ENCODE assay signal across 19 cellular contexts in the genomic region with DNA sequence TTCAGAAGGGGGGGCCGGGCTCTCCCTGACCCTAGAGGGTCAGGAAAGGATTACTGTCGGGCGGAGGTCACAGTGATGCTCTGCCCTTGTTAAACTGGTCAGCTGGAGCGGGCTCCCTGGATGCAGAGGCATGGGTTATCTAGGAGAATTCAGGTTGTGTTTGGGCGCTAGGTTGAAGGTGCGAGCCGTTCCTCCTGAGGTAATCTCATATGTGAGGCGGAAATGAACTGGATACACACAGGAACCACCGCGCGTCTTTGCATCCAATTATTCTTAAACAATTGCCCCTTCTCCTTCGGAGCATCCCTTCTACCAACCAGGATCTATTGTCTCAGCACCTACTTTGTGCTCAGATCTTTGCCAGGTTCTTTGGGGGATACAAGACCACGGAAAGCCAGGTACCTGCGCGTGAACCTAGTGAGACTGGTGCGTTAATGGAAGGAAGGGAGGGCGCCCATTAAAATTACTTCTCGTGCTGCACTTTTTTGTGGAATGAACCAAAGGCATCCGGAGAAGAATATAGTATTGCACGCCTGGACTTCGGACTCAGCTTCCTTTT. TPM values are rescaled to one million over a fixed set of nuclear protein-coding genes. Genes with fewer than 3 reads are reported as not detected.
A peak's percentile ranks its signal among the peaks of the same experiment; 100 is the strongest.
DNase-seq lines count a peak whose midpoint lies in the region; ATAC-seq, FAIRE-seq and TF ChIP-seq lines count a peak whose summit lies in the region.
"Had no signal": no experiment of that assay in that cellular context is flagged by ENCODE, and none has a peak within 500 bp of the region (broad histone marks: within the 10 kb centered on the region; RNA-seq: fewer than 3 reads in every experiment).

No MANE protein-coding gene starts in this region.

- peak overlapping the region; percentile 68 for H3K4me3 Mint-ChIP-seq in activated naive CD8-positive, alpha-beta T cell
- no peak overlapping the region for H3K4me3 Mint-ChIP-seq in activated naive CD8-positive, alpha-beta T cell treated with anti-CD3 and anti-CD28 coated beads, Interleukin-2, amount 50 U/mL, for 24 hours
- peak overlapping the region; percentile 49 for H3K4me3 Mint-ChIP-seq in central memory CD8-positive, alpha-beta T cell
- H3K4me3 Mint-ChIP-seq in naive thymus-derived CD4-positive, alpha-beta T cell, result peak overlapping the region in 9 of 10 donors; percentile 61 to 79 (median 70)
- H3K4me3 Mint-ChIP-seq: neural crest cell had no signal

- H4K20me1 ChIP-seq in HepG2 (ENCODE audit: insufficient read depth, low read length), result no peaks in the 10 kb centered on the region

- H3K4me2 ChIP-seq in HepG2 (ENCODE audit: low read depth, low read length), result no peak overlapping the region

- H3K36me3 Mint-ChIP-seq in activated naive CD8-positive, alpha-beta T cell, result peaks cover 3% of the 10 kb centered on the region
- H3K36me3 Mint-ChIP-seq in activated naive CD8-positive, alpha-beta T cell treated with anti-CD3 and anti-CD28 coated beads, Interleukin-2, amount 50 U/mL, for 24 hours (ENCODE audit: low read depth), result peaks cover 12% of the 10 kb centered on the region
- H3K36me3 Mint-ChIP-seq in central memory CD8-positive, alpha-beta T cell (ENCODE audit: insufficient read depth), result no peaks in the 10 kb centered on the region
- peaks cover 0 to 12% (median 4%) of the 10 kb centered on the region in 5 donors for H3K36me3 Mint-ChIP-seq in naive thymus-derived CD4-positive, alpha-beta T cell

- DNase-seq in activated naive CD8-positive, alpha-beta T cell treated with anti-CD3 and anti-CD28 coated beads, Interleukin-2, amount 50 U/mL, for 24 hours, result no peak
- DNase-seq in central memory CD8-positive, alpha-beta T cell (ENCODE audit: low spot score in 2 of 2), result no peak
- DNase-seq in naive thymus-derived CD4-positive, alpha-beta T cell, result no peak
- DNase-seq in testis (no peak), HepG2 (ENCODE audit: low spot score) (no peak), GM19238 (ENCODE audit: insufficient read length, low spot score) (no peak), NCI-H146 treated with DMSO at 0.1 percent for 48 hours (lab: John Stamatoyannopoulos, UW; ENCODE audit: unreplicated experiment) (no peak)
- DNase-seq: activated effector memory CD4-positive, alpha-beta T cell treated with anti-CD3 and anti-CD28 coated beads, Interleukin-2, amount 50 U/mL, for 16 hours; DND-41; foreskin melanocyte; IMR-90; MM.1S; NCI-H187; NCI-H446 treated with DMSO at 0.1 percent for 48 hours; WERI-Rb-1 had no signal

- CTCF ChIA-PET in naive thymus-derived CD4-positive, alpha-beta T cell (lab: Charles Lee), result interaction anchor here (1.1 kb wide), 1 partner anchor 80 kb away, joined by 3 read pairs; no protein-coding TSS in a partner anchor
- CTCF ChIA-PET in HepG2 (lab: Yijun Ruan, JAX; ENCODE audit: low intra/inter-chr PET ratio, low total read pairs), result no interaction called here

- no peak for TF ChIP-seq RAD21 in HepG2 (CRISPR knock-in tag; IDR thresholded peaks at IDR 0.05)

- no TSS peak for BruUV-seq in HepG2 (replicated peaks; lab: Mats Ljungman, UMichigan)

- TF ChIP-seq EP300 in HepG2 (IDR thresholded peaks at IDR 0.05; ENCODE audit: low read depth in 2 of 2, low read length in 2 of 2) (no peak), HepG2 (CRISPR knock-in tag; IDR thresholded peaks at IDR 0.05; ENCODE audit: borderline replicate concordance) (no peak)

- peak overlapping the region; percentile 39 for H3K4me3 ChIP-seq in naive thymus-derived CD4-positive, alpha-beta T cell (ENCODE audit: low read length)
- peak overlapping the region; percentile 36 to 42 for H3K4me3 ChIP-seq in testis
- no peak overlapping the region for H3K4me3 ChIP-seq in HepG2 (replicated peaks in 1 of 3; ENCODE audit: insufficient read depth in 1 of 3, low read depth in 2 of 3, low read length in 3 of 3)

- WGBS in testis, 2 donors, result 54 to 61% methylated on average over 21 of the region's 21 CpGs
- 19% methylated on average over 16 of the region's 21 CpGs for WGBS in HepG2 (ENCODE audit: low lambda C conversion rate)

- POLR2A ChIA-PET in naive thymus-derived CD4-positive, alpha-beta T cell (lab: Charles Lee), result no interaction called here
- POLR2A ChIA-PET in HepG2 (lab: Yijun Ruan, JAX), result no interaction called here

- ATAC-seq in activated naive CD8-positive, alpha-beta T cell treated with anti-CD3 and anti-CD28 coated beads, Interleukin-2, amount 50 U/mL, for 24 hours, result no peak
- no peak for ATAC-seq in central memory CD8-positive, alpha-beta T cell (replicated peaks; ENCODE audit: extremely low read depth, poor library complexity, severe bottlenecking)
- ATAC-seq in naive thymus-derived CD4-positive, alpha-beta T cell, result no peak
- ATAC-seq in HepG2, result no peak

- no peaks in the 10 kb centered on the region for H3K36me3 ChIP-seq in naive thymus-derived CD4-positive, alpha-beta T cell (ENCODE audit: control insufficient read depth in 2 of 3, insufficient read depth in 3 of 3, low read length in 3 of 3)
- H3K36me3 ChIP-seq in testis (ENCODE audit: low read depth, missing control alignments) (no peaks in the 10 kb centered on the region), HepG2 (replicated peaks in 1 of 2; ENCODE audit: control insufficient read depth in 1 of 2, insufficient read depth in 2 of 2, low read length in 2 of 2) (no peaks in the 10 kb centered on the region)
- H3K36me3 ChIP-seq: WERI-Rb-1 had no signal

- no peak overlapping the region for H3K9ac ChIP-seq in HepG2 (ENCODE audit: insufficient read depth, low read depth, low read length)

- no peak overlapping the region for H3K27ac Mint-ChIP-seq in activated naive CD8-positive, alpha-beta T cell
- H3K27ac Mint-ChIP-seq in activated naive CD8-positive, alpha-beta T cell treated with anti-CD3 and anti-CD28 coated beads, Interleukin-2, amount 50 U/mL, for 24 hours, result no peak overlapping the region
- no peak overlapping the region for H3K27ac Mint-ChIP-seq in central memory CD8-positive, alpha-beta T cell (ENCODE audit: low read depth)
- H3K27ac Mint-ChIP-seq in naive thymus-derived CD4-positive, alpha-beta T cell, result peak overlapping the region in 1 of 9 donors; percentile 19

- peaks cover 19% of the 10 kb centered on the region for H3K4me1 Mint-ChIP-seq in activated naive CD8-positive, alpha-beta T cell (ENCODE audit: low read depth)
- peaks cover 15% of the 10 kb centered on the region for H3K4me1 Mint-ChIP-seq in activated naive CD8-positive, alpha-beta T cell treated with anti-CD3 and anti-CD28 coated beads, Interleukin-2, amount 50 U/mL, for 24 hours
- no peaks in the 10 kb centered on the region for H3K4me1 Mint-ChIP-seq in central memory CD8-positive, alpha-beta T cell
- H3K4me1 Mint-ChIP-seq in naive thymus-derived CD4-positive, alpha-beta T cell, result peaks cover 0 to 31% (median 22%) of the 10 kb centered on the region in 7 donors

- FAIRE-seq in HepG2 (lab: Jason Lieb, UNC), result no peak
- FAIRE-seq: endothelial cell of umbilical vein had no signal

- no peak for TF ChIP-seq POLR2A in testis (IDR thresholded peaks at IDR 0.05)
- no peak for TF ChIP-seq POLR2A in HepG2 (IDR thresholded peaks at IDR 0.05; ENCODE audit: insufficient read depth in 1 of 2, low read depth in 2 of 2, low read length in 2 of 2)

- TF ChIP-seq CTCF in testis (IDR thresholded peaks at IDR 0.05) (no peak), HepG2 (CRISPR knock-in tag; IDR thresholded peaks at IDR 0.05) (no peak)

- peaks cover 0 to 18% of the 10 kb centered on the region in 2 donors for H3K27me3 ChIP-seq in naive thymus-derived CD4-positive, alpha-beta T cell (ENCODE audit: control insufficient read depth in 2 of 2, insufficient read depth in 2 of 2, low read length in 2 of 2)
- H3K27me3 ChIP-seq in testis (no peaks in the 10 kb centered on the region), HepG2 (ENCODE audit: control insufficient read depth in 1 of 2, insufficient read depth in 2 of 2, low read length in 2 of 2) (peaks cover 0 to 22% of the 10 kb centered on the region in 2 experiments; a peak in 3 of 5 replicates)

- no peaks in the 10 kb centered on the region for H3K9me3 Mint-ChIP-seq in activated naive CD8-positive, alpha-beta T cell (ENCODE audit: low read depth)
- H3K9me3 Mint-ChIP-seq in activated naive CD8-positive, alpha-beta T cell treated with anti-CD3 and anti-CD28 coated beads, Interleukin-2, amount 50 U/mL, for 24 hours, result peaks cover 3% of the 10 kb centered on the region
- H3K9me3 Mint-ChIP-seq in central memory CD8-positive, alpha-beta T cell, result no peaks in the 10 kb centered on the region
- H3K9me3 Mint-ChIP-seq in naive thymus-derived CD4-positive, alpha-beta T cell, result peaks cover 0 to 13% (median 5%) of the 10 kb centered on the region in 11 donors
- H3K9me3 Mint-ChIP-seq: neural crest cell had no signal

- peaks cover 0 to 8% of the 10 kb centered on the region in 2 donors for H3K4me1 ChIP-seq in naive thymus-derived CD4-positive, alpha-beta T cell (ENCODE audit: control insufficient read depth in 2 of 2, insufficient read depth in 2 of 2, low read length in 2 of 2)
- H3K4me1 ChIP-seq in testis (no peaks in the 10 kb centered on the region), HepG2 (ENCODE audit: insufficient read depth, low read length) (no peaks in the 10 kb centered on the region)

- H3K27ac ChIP-seq in naive thymus-derived CD4-positive, alpha-beta T cell (ENCODE audit: low read depth, low read length), result no peak overlapping the region
- no peak overlapping the region for H3K27ac ChIP-seq in testis
- H3K27ac ChIP-seq in HepG2 (ENCODE audit: extremely low read length, insufficient read depth, low read length), result no peak overlapping the region
- H3K27ac ChIP-seq: WERI-Rb-1 had no signal

- in situ Hi-C loops in HepG2 (cut with HindIII; ENCODE audit: extremely low pct_ligation_motif_present, low pct_unique_long_range_greater_than_20kb), result loop anchor here (10.0 kb wide), 1 partner anchor 653 kb away; no protein-coding TSS in a partner anchor

- no peaks in the 10 kb centered on the region for H3K79me2 ChIP-seq in HepG2 (ENCODE audit: insufficient read depth, low read length)

- H2AFZ ChIP-seq in HepG2 (ENCODE audit: low read length), result no peak overlapping the region

- intact Hi-C loops in naive thymus-derived CD4-positive, alpha-beta T cell (cut with micrococcal nuclease), result loop anchor here in 1 of 2 donors (10.0 kb wide), 1 partner anchor 813 kb away; no protein-coding TSS in a partner anchor
- intact Hi-C loops in testis (cut with DNase I; ENCODE audit: low total_unique reads), result loop anchor here (10.0 kb wide), 1 partner anchor 663 kb away; no protein-coding TSS in a partner anchor
- intact Hi-C loops in HepG2 (cut with micrococcal nuclease; ENCODE audit: unreplicated experiment), result no loop called here

- H3K9me3 ChIP-seq in naive thymus-derived CD4-positive, alpha-beta T cell (ENCODE audit: control insufficient read depth in 2 of 3, low read length in 3 of 3), result no peaks in the 10 kb centered on the region
- H3K9me3 ChIP-seq in testis (no peaks in the 10 kb centered on the region), HepG2 (ENCODE audit: low read length) (no peaks in the 10 kb centered on the region)

- peaks cover 49% of the 10 kb centered on the region for H3K27me3 Mint-ChIP-seq in activated naive CD8-positive, alpha-beta T cell
- H3K27me3 Mint-ChIP-seq in activated naive CD8-positive, alpha-beta T cell treated with anti-CD3 and anti-CD28 coated beads, Interleukin-2, amount 50 U/mL, for 24 hours, result peaks cover 78% of the 10 kb centered on the region
- H3K27me3 Mint-ChIP-seq in central memory CD8-positive, alpha-beta T cell, result peaks cover 71% of the 10 kb centered on the region
- H3K27me3 Mint-ChIP-seq in naive thymus-derived CD4-positive, alpha-beta T cell, result peaks cover 89 to 94% (median 90%) of the 10 kb centered on the region in 5 donors

RNA-seq across cellular contexts. Expression of gene HAND2, which starts 28.4 kb away (rescaled TPM):
- total RNA-seq in naive thymus-derived CD4-positive, alpha-beta T cell, result not detected
- polyA plus RNA-seq in naive thymus-derived CD4-positive, alpha-beta T cell, result not detected
- total RNA-seq in testis (10 to 100 TPM in 1 of 2 donors, 1 to 10 TPM in 1; 9.4 to 12.3 TPM), HepG2 (2016; rRNA removed; fragmentation: Illumina TruSeq; extraction: Trizol) (not detected in 2 replicates)
- polyA plus RNA-seq in testis (ENCODE audit: insufficient read depth, low read depth, low replicate concordance) (3.5 TPM), HepG2 (2011; rRNA removed) (not detected in 2 replicates)
- total RNA-seq in HepG2 (2016; cell fraction: cytosol; rRNA removed; fragmentation: Illumina TruSeq; extraction: Trizol; ENCODE audit: low read depth), result not detected in 2 replicates
- total RNA-seq in HepG2 (2016; cell fraction: insoluble cytoplasmic fraction; rRNA removed; fragmentation: Illumina TruSeq; extraction: Trizol), result not detected in 2 replicates
- total RNA-seq in HepG2 (2016; cell fraction: membrane; rRNA removed; fragmentation: Illumina TruSeq; extraction: Trizol), result not detected in 2 replicates
- total RNA-seq in HepG2 (2016; cell fraction: nucleus; rRNA removed; fragmentation: Illumina TruSeq; extraction: Trizol), result not detected in 2 replicates
- not detected in 2 replicates for polyA plus RNA-seq in HepG2 (2011; cell fraction: cytosol; rRNA removed)
- not detected in 2 replicates for polyA plus RNA-seq in HepG2 (2011; cell fraction: nucleus; rRNA removed)
- polyA plus RNA-seq in HepG2 (2012), result not detected in 2 replicates
- not detected in 2 replicates for polyA plus RNA-seq in HepG2 (2016; cell fraction: cytosol; fragmentation: Illumina TruSeq; extraction: Trizol; ENCODE audit: low read depth)
- polyA plus RNA-seq in HepG2 (2016; cell fraction: insoluble cytoplasmic fraction; fragmentation: Illumina TruSeq; extraction: Trizol; ENCODE audit: low read depth), result not detected in 2 replicates
- polyA plus RNA-seq in HepG2 (2016; cell fraction: membrane; fragmentation: Illumina TruSeq; extraction: Trizol; ENCODE audit: low read depth), result not detected in 2 replicates
- not detected in 2 replicates for polyA plus RNA-seq in HepG2 (2016; cell fraction: nucleus; fragmentation: Illumina TruSeq; extraction: Trizol; ENCODE audit: insufficient read depth, low read depth)
- not detected in 2 replicates for polyA minus RNA-seq in HepG2 (2011; rRNA and poly(A)+ RNA removed; ENCODE audit: low replicate concordance)
- polyA minus RNA-seq in HepG2 (2011; cell fraction: cytosol; rRNA and poly(A)+ RNA removed), result not detected in 2 replicates
- polyA minus RNA-seq in HepG2 (2011; cell fraction: nucleus; rRNA and poly(A)+ RNA removed), result not detected in 2 replicates
- total RNA-seq: activated CD8-positive, alpha-beta memory T cell treated with anti-CD3 and anti-CD28 coated beads for 36 hours; endothelial cell of umbilical vein; neural crest cell had no signal
- polyA plus RNA-seq: endothelial cell of umbilical vein had no signal

Comparison
In these comparisons a context has a peak if more than half of its experiments do, and no peak if none do; other contexts are left out.
1. H3K4me3 ChIP-seq: peak in naive thymus-derived CD4-positive, alpha-beta T cell (single experiment) and testis (2 of 2); none in HepG2 (0 of 3).
2. RNA of gene HAND2, which starts 28.4 kb away (total RNA-seq): 9.4 to 12.3 TPM in testis; not detected in naive thymus-derived CD4-positive, alpha-beta T cell and not detected in HepG2; every median in the first group is over 10 times any median in the second.